ENCODE assay signal across 9 cellular contexts in genomic region chr2:134739879-134740301, GRCh38. TPM values are rescaled to one million over a fixed set of nuclear protein-coding genes. Genes with fewer than 3 reads are reported as not detected.
DNase-seq lines count a peak whose midpoint lies in the region; ATAC-seq, FAIRE-seq and TF ChIP-seq lines count a peak whose summit lies in the region.
"Had no signal": no experiment of that assay in that cellular context is flagged by ENCODE, and none has a peak within 500 bp of the region (broad histone marks: within the 10 kb centered on the region; RNA-seq: fewer than 3 reads in every experiment).

No MANE protein-coding gene starts in this region.

- H3K9me3 ChIP-seq in colonic mucosa (no peaks in the 10 kb centered on the region), ascending aorta (no peaks in the 10 kb centered on the region)

- no peak overlapping the region for H3K27ac ChIP-seq in colonic mucosa
- H3K27ac ChIP-seq in caudate nucleus (ENCODE audit: low read depth, low read length) = no peak overlapping the region
- H3K27ac ChIP-seq in ascending aorta = no peak overlapping the region

- H3K4me3 ChIP-seq in colonic mucosa (no peak overlapping the region), ascending aorta (no peak overlapping the region)

- intact Hi-C loops in colonic mucosa (cut with DNase I) (no loop called here), ascending aorta (cut with DNase I) (no loop called here)

- H3K9ac ChIP-seq in colonic mucosa (ENCODE audit: low read depth in 2 of 2, low read length in 2 of 2) = no peak overlapping the region

- DNase-seq in ELR (ENCODE audit: low read depth) = peak; percentile 65
- DNase-seq in foreskin melanocyte = peak; percentile 18
- DNase-seq in D721Med (ENCODE audit: insufficient read length, low spot score) = no peak
- no peak for DNase-seq in colonic mucosa
- no peak for DNase-seq in caudate nucleus (lab: John Stamatoyannopoulos, UW)
- no peak for DNase-seq in ascending aorta (ENCODE audit: low spot score in 2 of 2)
- DNase-seq: activated T-cell treated with anti-CD3 and anti-CD28 coated beads, Interleukin-2, amount 50 U/mL, for 72 hours had no signal

- FAIRE-seq in D721Med (lab: Jason Lieb, UNC) = no peak

- no peaks in the 10 kb centered on the region for H3K27me3 ChIP-seq in colonic mucosa
- no peaks in the 10 kb centered on the region for H3K27me3 ChIP-seq in ascending aorta

- no peaks in the 10 kb centered on the region for H3K36me3 ChIP-seq in colonic mucosa
- no peaks in the 10 kb centered on the region for H3K36me3 ChIP-seq in ascending aorta

- ATAC-seq in GM21423 (IDR thresholded peaks at IDR 0.05; ENCODE audit: unreplicated experiment) (peak; percentile 92), HG03521 (IDR thresholded peaks at IDR 0.05; ENCODE audit: unreplicated experiment) (peak; percentile 93)

- H3K4me1 ChIP-seq in colonic mucosa = no peaks in the 10 kb centered on the region
- H3K4me1 ChIP-seq in ascending aorta = no peaks in the 10 kb centered on the region

- TF ChIP-seq CTCF in D721Med (IDR thresholded peaks at IDR 0.05; ENCODE audit: insufficient read depth, missing control alignments) = no peak
- no peak for TF ChIP-seq CTCF in colonic mucosa (IDR thresholded peaks at IDR 0.05)
- TF ChIP-seq CTCF in ascending aorta (IDR thresholded peaks at IDR 0.05) = no peak

RNA-seq across cellular contexts. Expression of gene TMEM163, which starts 21.1 kb away (rescaled TPM):
- total RNA-seq in colonic mucosa = under 1 TPM in 1 of 2 donors, not detected in 1; 0.29 TPM
- total RNA-seq in ascending aorta = not detected

Comparison
In these comparisons a context has a peak if more than half of its experiments do, and no peak if none do; other contexts are left out.
1. DNase-seq: peak in ELR (single experiment) and foreskin melanocyte (single experiment); none in D721Med (single experiment), colonic mucosa (single experiment), caudate nucleus (0 of 61) and ascending aorta (0 of 2).